In the genomic region with DNA sequence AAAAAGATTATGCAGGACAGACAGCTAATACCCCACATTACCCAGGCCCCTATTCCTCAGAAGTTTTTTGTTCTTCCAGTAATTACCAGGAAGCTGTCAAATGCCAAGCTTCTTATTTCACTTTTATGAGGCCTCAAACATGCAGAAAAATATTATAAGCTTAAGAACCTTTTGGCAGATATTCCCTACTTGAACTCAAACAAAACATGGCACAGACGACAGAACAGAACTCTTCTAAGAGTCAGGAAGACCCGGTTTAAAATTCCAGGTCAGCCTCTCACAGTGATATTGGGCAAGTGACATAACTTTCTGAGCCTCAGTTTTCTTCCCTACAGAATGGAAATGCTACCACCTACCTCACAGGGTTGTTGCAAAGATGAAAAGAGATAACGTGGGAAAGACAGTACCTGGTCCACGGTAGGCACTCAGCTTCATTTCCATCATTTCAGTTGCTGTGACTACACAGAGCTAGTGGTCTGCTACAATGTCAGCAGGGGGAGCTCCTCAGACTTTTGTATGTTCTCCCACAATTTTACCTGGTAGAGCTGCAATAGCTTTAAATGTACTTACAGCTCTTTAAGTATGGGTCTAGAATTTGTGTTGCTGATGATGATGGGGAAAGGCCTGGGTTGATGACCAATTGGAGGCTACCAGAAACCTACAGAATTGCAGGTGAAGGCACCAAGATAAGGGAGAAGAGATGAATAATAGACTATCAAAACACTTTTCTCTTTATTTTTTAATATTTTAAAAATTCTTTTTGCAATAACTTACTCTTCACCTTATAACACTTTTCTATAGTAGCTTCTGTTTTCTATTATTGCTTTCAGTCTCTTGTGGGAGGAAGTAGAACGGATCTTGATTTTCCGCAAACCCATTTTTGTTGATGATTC, we compare ENCODE assay signal across 8 cellular contexts.
DNase-seq lines count a peak whose midpoint lies in the region; ATAC-seq and TF ChIP-seq lines count a peak whose summit lies in the region.

No MANE protein-coding gene starts in this region.

- no peak overlapping the region for H3K4me3 Mint-ChIP-seq in effector memory CD8-positive, alpha-beta T cell
- H3K4me3 Mint-ChIP-seq in naive thymus-derived CD4-positive, alpha-beta T cell = no peak overlapping the region

- peak; percentile 61 for ATAC-seq in effector memory CD8-positive, alpha-beta T cell (replicated peaks)
- peak; percentile 73 for ATAC-seq in naive thymus-derived CD4-positive, alpha-beta T cell
- ATAC-seq in HG03378 (IDR thresholded peaks at IDR 0.05; ENCODE audit: unreplicated experiment) = no peak

- TF ChIP-seq POLR2A in NB4 (IDR thresholded peaks at IDR 0.05; ENCODE audit: extremely low read depth, insufficient read length) = no peak

- H3K27ac ChIP-seq in naive thymus-derived CD4-positive, alpha-beta T cell (ENCODE audit: low read depth, low read length) = no peak overlapping the region

- peak; percentile 58 for TF ChIP-seq CTCF in AG04449 (IDR thresholded peaks at IDR 0.05; ENCODE audit: insufficient read depth, low read length, missing control alignments)
- peak; percentile 74 for TF ChIP-seq CTCF in GM12872 (IDR thresholded peaks at IDR 0.05; ENCODE audit: insufficient read depth, low read depth, low read length)
- peak; percentile 70 for TF ChIP-seq CTCF in NB4 (IDR thresholded peaks at IDR 0.05; ENCODE audit: low read depth, low read length)

- POLR2A ChIA-PET in AG04449 (lab: Yijun Ruan, JAX) = no interaction called here
- POLR2A ChIA-PET in naive thymus-derived CD4-positive, alpha-beta T cell (lab: Charles Lee) = interaction anchor here (0.6 to 2.1 kb wide), 3 partner anchors 10 to 12 kb away, joined by 3 to 6 read pairs (median 3); no protein-coding TSS in a partner anchor

- CTCF ChIA-PET in AG04449 (lab: Yijun Ruan, JAX) = interaction anchor here (0.7 to 4.9 kb wide), 38 partner anchors 10 to 300 kb away, joined by 3 to 75 read pairs (median 6); a partner anchor contains a TSS
- CTCF ChIA-PET in naive thymus-derived CD4-positive, alpha-beta T cell (lab: Charles Lee) = interaction anchor here (0.6 to 2.2 kb wide), 15 partner anchors 8 to 1593 kb away, joined by 3 to 6 read pairs (median 4); no protein-coding TSS in a partner anchor

- H3K36me3 Mint-ChIP-seq in effector memory CD8-positive, alpha-beta T cell (ENCODE audit: insufficient read depth) = peaks cover 22% of the 10 kb centered on the region
- peaks cover 0 to 24% (median 4%) of the 10 kb centered on the region in 5 donors for H3K36me3 Mint-ChIP-seq in naive thymus-derived CD4-positive, alpha-beta T cell

- H3K4me3 ChIP-seq in AG04449 (ENCODE audit: low read depth, low read length) = no peak overlapping the region
- H3K4me3 ChIP-seq in NB4 (ENCODE audit: low read depth, low read length) = no peak overlapping the region
- H3K4me3 ChIP-seq in naive thymus-derived CD4-positive, alpha-beta T cell (ENCODE audit: low read length) = no peak overlapping the region

- peaks cover 9 to 15% of the 10 kb centered on the region in 2 donors for H3K4me1 Mint-ChIP-seq in effector memory CD8-positive, alpha-beta T cell (ENCODE audit: low read depth in 2 of 2)
- H3K4me1 Mint-ChIP-seq in naive thymus-derived CD4-positive, alpha-beta T cell = peaks cover 0 to 21% (median 8%) of the 10 kb centered on the region in 7 donors

- H3K4me1 ChIP-seq in naive thymus-derived CD4-positive, alpha-beta T cell (ENCODE audit: control insufficient read depth in 2 of 2, insufficient read depth in 2 of 2, low read length in 2 of 2) = no peaks in the 10 kb centered on the region

- H3K27me3 Mint-ChIP-seq in effector memory CD8-positive, alpha-beta T cell = no peaks in the 10 kb centered on the region
- no peaks in the 10 kb centered on the region for H3K27me3 Mint-ChIP-seq in naive thymus-derived CD4-positive, alpha-beta T cell

- H3K27me3 ChIP-seq in naive thymus-derived CD4-positive, alpha-beta T cell (ENCODE audit: control insufficient read depth in 2 of 2, insufficient read depth in 2 of 2, low read length in 2 of 2) = no peaks in the 10 kb centered on the region

- no peaks in the 10 kb centered on the region for H3K9me3 Mint-ChIP-seq in effector memory CD8-positive, alpha-beta T cell
- H3K9me3 Mint-ChIP-seq in naive thymus-derived CD4-positive, alpha-beta T cell = no peaks in the 10 kb centered on the region

- H3K36me3 ChIP-seq in naive thymus-derived CD4-positive, alpha-beta T cell (ENCODE audit: control insufficient read depth in 2 of 3, insufficient read depth in 3 of 3, low read length in 3 of 3) = peaks cover 0 to 42% (median 18%) of the 10 kb centered on the region in 3 experiments

- intact Hi-C loops in naive thymus-derived CD4-positive, alpha-beta T cell (cut with micrococcal nuclease) = loop anchor here (1.0 to 2.0 kb wide), 4 partner anchors 39 to 127 kb away; a partner anchor contains a TSS

- no peaks in the 10 kb centered on the region for H3K9me3 ChIP-seq in naive thymus-derived CD4-positive, alpha-beta T cell (ENCODE audit: control insufficient read depth in 2 of 3, low read length in 3 of 3)

- no peak overlapping the region for H3K27ac Mint-ChIP-seq in effector memory CD8-positive, alpha-beta T cell
- peak overlapping the region in 2 of 9 donors; percentile 32 to 66 for H3K27ac Mint-ChIP-seq in naive thymus-derived CD4-positive, alpha-beta T cell

- DNase-seq in AG04449 (ENCODE audit: low read depth, low spot score) (no peak), NB4 (ENCODE audit: low read depth) (peak; percentile 67), SW 1271 (lab: John Stamatoyannopoulos, UW) (peak; percentile 41 to 70), middle frontal gyrus (ENCODE audit: extremely low spot score, low spot score) (no peak)
- DNase-seq in effector memory CD8-positive, alpha-beta T cell = peak in 2 of 3 experiments; percentile 12 to 17
- peak in 7 of 9 donors; percentile 10 to 48 (median 27) for DNase-seq in naive thymus-derived CD4-positive, alpha-beta T cell

Comparison
In these comparisons a context has a peak if more than half of its experiments do, and no peak if none do; other contexts are left out.
1. DNase-seq: peak in NB4 (single experiment), SW 1271 (2 of 2), effector memory CD8-positive, alpha-beta T cell (2 of 3) and naive thymus-derived CD4-positive, alpha-beta T cell (7 of 9); none in AG04449 (single experiment) and middle frontal gyrus (single experiment).
2. Peak in every context shown above with its lines, with median percentiles within 50 percentile points of each other: CTCF ChIP-seq.